Comparison of ENCODE assay signal across 2 cellular contexts in genomic region chr9:94506370-94506769, GRCh38. TPM values are rescaled to one million over a fixed set of nuclear protein-coding genes. Genes with fewer than 3 reads are reported as not detected.
"Had no signal": no experiment of that assay in that cellular context is flagged by ENCODE, and none has a peak within 500 bp of the region (broad histone marks: within the 10 kb centered on the region; RNA-seq: fewer than 3 reads in every experiment).

No MANE protein-coding gene starts in this region.

RNA-seq across cellular contexts. Expression of gene PCAT7, which starts 48.5 kb away (rescaled TPM):
- total RNA-seq: GM23248, HFFc6 had no signal
- polyA plus RNA-seq: GM23248 had no signal
